29 cellular contexts compared by ENCODE assay signal in genomic region chr1:53968125-53968513, GRCh38. TPM values are rescaled to one million over a fixed set of nuclear protein-coding genes. Genes with fewer than 3 reads are reported as not detected.
DNase-seq lines count a peak whose midpoint lies in the region; ATAC-seq and TF ChIP-seq lines count a peak whose summit lies in the region.
"Had no signal": no experiment of that assay in that cellular context is flagged by ENCODE, and none has a peak within 500 bp of the region (broad histone marks: within the 10 kb centered on the region; RNA-seq: fewer than 3 reads in every experiment).

No MANE protein-coding gene starts in this region.

- TF ChIP-seq CTCF in RWPE2 (IDR thresholded peaks at IDR 0.05; ENCODE audit: poor library complexity, severe bottlenecking) (no peak), epithelial cell of esophagus (IDR thresholded peaks at IDR 0.05; ENCODE audit: insufficient read depth, low read depth, low read length, missing control alignments) (no peak)

- no peaks in the 10 kb centered on the region for H3K9me3 ChIP-seq in RWPE2 (ENCODE audit: severe bottlenecking)
- H3K9me3 ChIP-seq: heart left ventricle, Peyer's patch had no signal

- H3K4me3 ChIP-seq in RWPE2 (ENCODE audit: severe bottlenecking) = no peak overlapping the region
- H3K4me3 ChIP-seq in epithelial cell of esophagus (ENCODE audit: low read length) = no peak overlapping the region
- H3K4me3 ChIP-seq: dorsolateral prefrontal cortex, heart left ventricle, Peyer's patch, smooth muscle cell had no signal

- H3K27ac ChIP-seq in RWPE2 (ENCODE audit: poor library complexity, severe bottlenecking) = no peak overlapping the region
- H3K27ac ChIP-seq: Peyer's patch had no signal

- H3K36me3 ChIP-seq in RWPE2 (ENCODE audit: low read depth) = peaks cover 63% of the 10 kb centered on the region

- no peaks in the 10 kb centered on the region for H3K4me1 ChIP-seq in RWPE2 (ENCODE audit: insufficient read depth, poor library complexity, severe bottlenecking)
- H3K4me1 ChIP-seq: Peyer's patch had no signal

- DNase-seq in NCI-H510A treated with DMSO at 0.1 percent for 48 hours (lab: John Stamatoyannopoulos, UW) (peak; percentile 63), NCI-H510A (lab: John Stamatoyannopoulos, UW) (no peak), RWPE2 (ENCODE audit: low spot score) (no peak), epithelial cell of esophagus (ENCODE audit: low read depth) (peak; percentile 19), renal cortical epithelial cell (ENCODE audit: low read depth) (peak; percentile 61), T1000 (lab: John Stamatoyannopoulos, UW) (no peak), glomerular visceral epithelial cell (ENCODE audit: extremely low spot score) (no peak)
- DNase-seq: activated CD4-positive, alpha-beta T cell treated with anti-CD3 and anti-CD28 coated beads for 1 hour; activated CD8-positive, alpha-beta T cell treated with anti-CD3 and anti-CD28 coated beads, Interleukin-2, amount 10 ng/mL, durations not matched to agents 7 days and 5 days; activated gamma-delta T cell treated with Interleukin-2 at 50 U/mL for 16 hours; activated T-cell treated with anti-CD3 and anti-CD28 coated beads, Interleukin-2, amount 50 U/mL, for 24 hours; AML-193; CD8-positive, alpha-beta T cell; central memory CD4-positive, alpha-beta T cell; dorsolateral prefrontal cortex; heart left ventricle; MV-4-11; natural killer cell; NCI-H1694 treated with DMSO at 0.1 percent for 48 hours; NCI-H226; Peyer's patch; stimulated activated CD4-positive, alpha-beta T cell treated with anti-CD3 and anti-CD28 coated beads, Interleukin-2, amount 100 ng/mL, for 24 hours had no signal

- ATAC-seq in RWPE2 (ENCODE audit: low read depth) (peak; percentile 51; the same call in 1 of the 3 replicates), HG03280 (IDR thresholded peaks at IDR 0.05; ENCODE audit: unreplicated experiment) (no peak)
- ATAC-seq: activated CD8-positive, alpha-beta T cell treated with anti-CD3 and anti-CD28 coated beads, Interleukin-2, amount 10 ng/mL, durations not matched to agents 7 days and 5 days; CD8-positive, alpha-beta T cell; natural killer cell had no signal

- H3K27me3 ChIP-seq in RWPE2 (ENCODE audit: insufficient read depth, poor library complexity, severe bottlenecking) = no peaks in the 10 kb centered on the region
- H3K27me3 ChIP-seq: dorsolateral prefrontal cortex, heart left ventricle, Peyer's patch had no signal

RNA-seq across cellular contexts. Expression of gene LRRC42, which starts 22.0 kb away (rescaled TPM):
- total RNA-seq in renal cortical epithelial cell = 38.6 and 40.8 TPM in 2 replicates

RNA-seq across cellular contexts. Expression of gene IFT25, which starts 22.6 kb away (rescaled TPM):
- 20.5 and 23.7 TPM in 2 replicates for total RNA-seq in renal cortical epithelial cell

RNA-seq across cellular contexts. Expression of gene LDLRAD1, which starts 49.9 kb away (rescaled TPM):
- total RNA-seq in renal cortical epithelial cell = not detected in 2 replicates
- total RNA-seq: A172; activated CD8-positive, alpha-beta T cell treated with anti-CD3 and anti-CD28 coated beads, Interleukin-2, amount 10 ng/mL, durations not matched to agents 7 days and 5 days; CD8-positive, alpha-beta T cell; heart left ventricle; mesothelial cell of epicardium; natural killer cell; omental fat pad; Peyer's patch; smooth muscle cell; T-helper 1 cell treated with Interleukin-12 subunit alpha and Interleukin-12 subunit beta and Interleukin-4 antibody, amounts not matched to agents 30 ng/mL and 1 ng/mL, for 36 hours; ureter had no signal

Comparison
In these comparisons a context has a peak if more than half of its experiments do, and no peak if none do; other contexts are left out.
1. DNase-seq: peak in NCI-H510A treated with DMSO at 0.1 percent for 48 hours (single experiment), epithelial cell of esophagus (single experiment) and renal cortical epithelial cell (single experiment); none in NCI-H510A (single experiment), RWPE2 (single experiment), T1000 (single experiment) and glomerular visceral epithelial cell (single experiment).